Comparison of ENCODE assay signal across 9 cellular contexts in the genomic region with DNA sequence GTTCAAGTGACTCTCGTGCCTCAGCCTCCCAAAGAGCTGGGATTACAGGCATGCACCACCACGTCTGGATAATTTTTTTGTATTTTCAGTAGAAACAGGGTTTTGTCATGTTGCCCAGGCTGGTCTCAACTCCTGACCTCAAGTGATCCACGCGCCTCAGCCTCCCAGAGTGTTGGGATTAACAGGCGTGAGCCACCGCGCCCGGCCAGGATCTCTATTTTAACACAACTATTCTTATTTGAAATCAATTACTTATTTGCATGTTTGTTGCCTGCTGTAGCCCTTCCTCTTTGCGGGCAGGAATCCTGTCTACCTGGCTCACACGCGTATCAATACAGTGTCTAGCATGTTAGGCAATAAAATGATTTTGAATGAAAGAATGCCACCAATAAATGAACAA. TPM values are rescaled to one million over a fixed set of nuclear protein-coding genes. Genes with fewer than 3 reads are reported as not detected.
DNase-seq lines count a peak whose midpoint lies in the region; FAIRE-seq and TF ChIP-seq lines count a peak whose summit lies in the region.
"Had no signal": no experiment of that assay in that cellular context is flagged by ENCODE, and none has a peak within 500 bp of the region (broad histone marks: within the 10 kb centered on the region; RNA-seq: fewer than 3 reads in every experiment).

No MANE protein-coding gene starts in this region.

- no peak for FAIRE-seq in astrocyte (lab: Jason Lieb, UNC)

- no peak for TF ChIP-seq RAD21 in neural cell (conservative IDR thresholded peaks at IDR 0.05)

- intact Hi-C loops in CD4-positive, alpha-beta memory T cell (cut with micrococcal nuclease), result no loop called here
- intact Hi-C loops in sigmoid colon (cut with DNase I), result loop anchor here (2.0 to 10.0 kb wide), 5 partner anchors 129 to 783 kb away; partner anchors contain the start of genes BRD7, NKD1 and TENT4B

- H4K20me1 ChIP-seq in astrocyte (ENCODE audit: insufficient read depth, low read length), result peaks cover 6% of the 10 kb centered on the region
- no peaks in the 10 kb centered on the region for H4K20me1 ChIP-seq in neural cell (ENCODE audit: insufficient read depth)

- no peaks in the 10 kb centered on the region for H3K27me3 ChIP-seq in CD4-positive, alpha-beta memory T cell (ENCODE audit: insufficient read depth, low read length)
- H3K27me3 ChIP-seq in HUES64 (ENCODE audit: insufficient read depth, low read length) (no peaks in the 10 kb centered on the region), astrocyte (ENCODE audit: insufficient read depth, low read length) (peaks cover 5% of the 10 kb centered on the region), neural cell (ENCODE audit: insufficient read depth, low read depth, low read length) (no peaks in the 10 kb centered on the region), sigmoid colon (no peaks in the 10 kb centered on the region), WERI-Rb-1 (ENCODE audit: insufficient read depth, low read depth, severe bottlenecking) (no peaks in the 10 kb centered on the region)
- H3K27me3 ChIP-seq: cardiac muscle cell had no signal

- no peak overlapping the region for H3K9ac ChIP-seq in HUES64 (ENCODE audit: low read depth, low read length)
- peak overlapping the region; percentile 30 for H3K9ac ChIP-seq in astrocyte (ENCODE audit: low read length)
- H3K9ac ChIP-seq in neural cell (ENCODE audit: low read length), result peak overlapping the region; percentile 46

- H3K36me3 Mint-ChIP-seq in CD4-positive, alpha-beta memory T cell, result peaks cover 0 to 15% of the 10 kb centered on the region in 2 donors
- H3K36me3 Mint-ChIP-seq in astrocyte (ENCODE audit: low read depth, unreplicated experiment), result no peaks in the 10 kb centered on the region

- peak overlapping the region; percentile 91 to 99 (median 96) for H3K27ac Mint-ChIP-seq in CD4-positive, alpha-beta memory T cell
- H3K27ac Mint-ChIP-seq in astrocyte (ENCODE audit: unreplicated experiment), result no peak overlapping the region

- H3K9me3 Mint-ChIP-seq in CD4-positive, alpha-beta memory T cell, result no peaks in the 10 kb centered on the region
- H3K9me3 Mint-ChIP-seq in astrocyte (ENCODE audit: unreplicated experiment), result no peaks in the 10 kb centered on the region

- H3K36me3 ChIP-seq in CD4-positive, alpha-beta memory T cell (ENCODE audit: insufficient read depth, low read length), result no peaks in the 10 kb centered on the region
- H3K36me3 ChIP-seq in HUES64 (ENCODE audit: insufficient read depth, low read length) (peaks cover 11% of the 10 kb centered on the region), astrocyte (ENCODE audit: insufficient read depth, low read length) (no peaks in the 10 kb centered on the region), neural cell (ENCODE audit: insufficient read depth, low read length) (no peaks in the 10 kb centered on the region), sigmoid colon (peaks cover 0 to 3% (median 0%) of the 10 kb centered on the region in 4 donors), WERI-Rb-1 (no peaks in the 10 kb centered on the region; the same call in 1 of the 2 replicates)
- H3K36me3 ChIP-seq: cardiac muscle cell had no signal

- H3K4me2 ChIP-seq in astrocyte (ENCODE audit: low read length), result peak overlapping the region; percentile 80
- H3K4me2 ChIP-seq in neural cell (ENCODE audit: low read length), result peak overlapping the region; percentile 74

- peaks cover 18 to 28% (median 22%) of the 10 kb centered on the region in 4 donors for H3K4me1 Mint-ChIP-seq in CD4-positive, alpha-beta memory T cell
- H3K4me1 Mint-ChIP-seq in astrocyte (ENCODE audit: low read depth, unreplicated experiment), result peaks cover 7% of the 10 kb centered on the region

- CTCF ChIA-PET in CD4-positive, alpha-beta memory T cell (lab: Charles Lee; ENCODE audit: partially characterized antibody), result interaction anchor here (0.5 to 5.2 kb wide), 40 partner anchors 9 to 792 kb away, joined by 3 to 121 read pairs (median 6); partner anchors contain the start of genes CYLD, HEATR3 and SNX20

- no peak for TF ChIP-seq CTCF in astrocyte (IDR thresholded peaks at IDR 0.05; ENCODE audit: insufficient read depth, low read depth, low read length)
- no peak for TF ChIP-seq CTCF in neural cell (IDR thresholded peaks at IDR 0.05; ENCODE audit: poor library complexity, severe bottlenecking)
- TF ChIP-seq CTCF in sigmoid colon (IDR thresholded peaks at IDR 0.05), result no peak
- no peak for TF ChIP-seq CTCF in WERI-Rb-1 (IDR thresholded peaks at IDR 0.05; ENCODE audit: low read depth, low read length)

- H3K27me3 Mint-ChIP-seq in CD4-positive, alpha-beta memory T cell, result peaks cover 0 to 6% of the 10 kb centered on the region in 2 donors
- no peaks in the 10 kb centered on the region for H3K27me3 Mint-ChIP-seq in astrocyte (ENCODE audit: low read depth, unreplicated experiment)

- H3K79me2 ChIP-seq in astrocyte (ENCODE audit: insufficient read depth, low read length), result peaks cover 39% of the 10 kb centered on the region
- H3K79me2 ChIP-seq in neural cell (replicated peaks; ENCODE audit: insufficient read depth, low read length), result peaks cover 14% of the 10 kb centered on the region

- TF ChIP-seq EP300 in neural cell (conservative IDR thresholded peaks at IDR 0.05; ENCODE audit: poor library complexity, severe bottlenecking) (no peak), sigmoid colon (IDR thresholded peaks at IDR 0.05) (no peak)

- no peak for TF ChIP-seq POLR2A in sigmoid colon (IDR thresholded peaks at IDR 0.05)

- H2AFZ ChIP-seq in astrocyte (ENCODE audit: low read depth, low read length), result peak overlapping the region; percentile 74
- H2AFZ ChIP-seq in neural cell (ENCODE audit: low read depth, low read length), result peak overlapping the region; percentile 46

- H3F3A ChIP-seq in neural cell (ENCODE audit: insufficient read depth, low read length, poor library complexity, severe bottlenecking), result no peaks in the 10 kb centered on the region

- WGBS in HUES64, result 95% methylated on average over 11 of the region's 11 CpGs
- WGBS in sigmoid colon, 2 donors, result 67 to 85% methylated on average over 11 of the region's 11 CpGs

- peak overlapping the region in 6 of 8 donors; percentile 88 to 99 (median 96) for H3K4me3 Mint-ChIP-seq in CD4-positive, alpha-beta memory T cell
- peak overlapping the region; percentile 96 for H3K4me3 Mint-ChIP-seq in astrocyte (ENCODE audit: unreplicated experiment)

- H3K4me3 ChIP-seq in CD4-positive, alpha-beta memory T cell (ENCODE audit: low read length in 2 of 2), result no peak overlapping the region
- no peak overlapping the region; the same call in 1 of the 2 replicates for H3K4me3 ChIP-seq in HUES64 (ENCODE audit: low read length)
- H3K4me3 ChIP-seq in astrocyte (ENCODE audit: insufficient read depth, low read depth, low read length), result no peak overlapping the region
- peak overlapping the region; percentile 86 for H3K4me3 ChIP-seq in neural cell (ENCODE audit: low read length)
- H3K4me3 ChIP-seq in sigmoid colon, result no peak overlapping the region
- no peak overlapping the region for H3K4me3 ChIP-seq in WERI-Rb-1 (ENCODE audit: low read depth, low read length)
- H3K4me3 ChIP-seq: cardiac muscle cell had no signal

- no peaks in the 10 kb centered on the region for H3K9me3 ChIP-seq in CD4-positive, alpha-beta memory T cell (ENCODE audit: control insufficient read depth in 1 of 2, low read length in 2 of 2)
- H3K9me3 ChIP-seq in HUES64 (ENCODE audit: insufficient read depth, low read depth, low read length) (no peaks in the 10 kb centered on the region), astrocyte (ENCODE audit: insufficient read depth, low read depth, low read length) (no peaks in the 10 kb centered on the region), neural cell (ENCODE audit: low read length) (no peaks in the 10 kb centered on the region), sigmoid colon (no peaks in the 10 kb centered on the region), WERI-Rb-1 (ENCODE audit: severe bottlenecking) (no peaks in the 10 kb centered on the region)

- peaks cover 34% of the 10 kb centered on the region for H3K4me1 ChIP-seq in CD4-positive, alpha-beta memory T cell (ENCODE audit: insufficient read depth, low read length)
- H3K4me1 ChIP-seq in HUES64 (ENCODE audit: insufficient read depth, low read length), result peaks cover 16% of the 10 kb centered on the region
- H3K4me1 ChIP-seq in astrocyte (ENCODE audit: insufficient read depth, low read length), result peaks cover 9% of the 10 kb centered on the region
- H3K4me1 ChIP-seq in sigmoid colon, result peaks cover 0 to 35% (median 21%) of the 10 kb centered on the region in 4 donors

- POLR2A ChIA-PET in CD4-positive, alpha-beta memory T cell (lab: Charles Lee; ENCODE audit: partially characterized antibody), result interaction anchor here (1.4 to 2.4 kb wide), 6 partner anchors 10 to 643 kb away, joined by 3 to 32 read pairs (median 5); partner anchors contain the start of gene HEATR3

- no peaks in the 10 kb centered on the region for H3K9me2 ChIP-seq in neural cell (ENCODE audit: insufficient read depth, low read length)

- DNase-seq in CD4-positive, alpha-beta memory T cell, result peak in 2 of 5 donors; percentile 0 to 2
- DNase-seq in astrocyte (ENCODE audit: low read depth), result no peak
- no peak for DNase-seq in stimulated activated naive CD4-positive, alpha-beta T cell treated with Interleukin-2 at 50 U/mL for 16 hours (lab: John Stamatoyannopoulos, UW)
- no peak for DNase-seq in sigmoid colon
- no peak for DNase-seq in dermis blood vessel endothelial cell
- no peak for DNase-seq in WERI-Rb-1

- peak overlapping the region; percentile 75 for H3K27ac ChIP-seq in CD4-positive, alpha-beta memory T cell (ENCODE audit: low read depth, low read length)
- H3K27ac ChIP-seq in HUES64 (ENCODE audit: low read depth, low read length) (peak overlapping the region; percentile 1; the same call in 1 of the 2 replicates), astrocyte (ENCODE audit: low read depth, low read length) (no peak overlapping the region), neural cell (ENCODE audit: low read length) (peak overlapping the region; percentile 62), sigmoid colon (no peak overlapping the region), WERI-Rb-1 (no peak overlapping the region)
- H3K27ac ChIP-seq: cardiac muscle cell had no signal

RNA-seq across cellular contexts. Expression of gene CNEP1R1, which starts 0.8 kb away (rescaled TPM):
- total RNA-seq in CD4-positive, alpha-beta memory T cell, result 10 to 100 TPM; 34.2 to 40.8 TPM
- 10 to 100 TPM; 19.2 to 21.0 TPM for polyA plus RNA-seq in CD4-positive, alpha-beta memory T cell
- polyA plus RNA-seq in HUES64 (2013, experiment 1 of 2), result 12.7 TPM
- polyA plus RNA-seq in HUES64 (2013, experiment 2 of 2), result 13.1 TPM
- 31.1 and 32.1 TPM in 2 replicates for total RNA-seq in astrocyte
- polyA plus RNA-seq in neural cell, result 40.5 and 44.2 TPM in 2 replicates
- 58.8 and 64.3 TPM in 2 replicates for polyA minus RNA-seq in neural cell
- 10 to 100 TPM; 10.2 to 18.9 (median 14.1) TPM for total RNA-seq in sigmoid colon
- polyA plus RNA-seq in sigmoid colon, result 10 to 100 TPM in 1 of 3 donors, 1 to 10 TPM in 2; 6.5 to 10.9 (median 9.0) TPM
- total RNA-seq in dermis blood vessel endothelial cell, result 21.3 and 30.5 TPM in 2 replicates

RNA-seq across cellular contexts. Expression of gene HEATR3, which starts 41.6 kb away (rescaled TPM):
- total RNA-seq in CD4-positive, alpha-beta memory T cell, result 10 to 100 TPM; 20.5 to 25.6 TPM
- polyA plus RNA-seq in CD4-positive, alpha-beta memory T cell, result 1 to 10 TPM; 3.2 to 5.7 TPM
- 17.3 TPM for polyA plus RNA-seq in HUES64 (2013, experiment 1 of 2)
- polyA plus RNA-seq in HUES64 (2013, experiment 2 of 2), result 15.6 TPM
- total RNA-seq in astrocyte (22.2 and 26.8 TPM in 2 replicates), sigmoid colon (10 to 100 TPM; 14.0 to 20.5 (median 15.1) TPM), dermis blood vessel endothelial cell (30.3 and 30.6 TPM in 2 replicates)
- polyA plus RNA-seq in neural cell (50.0 and 50.5 TPM in 2 replicates), sigmoid colon (10 to 100 TPM in 1 of 3 donors, 1 to 10 TPM in 2; 5.4 to 13.1 (median 7.2) TPM)
- polyA minus RNA-seq in neural cell, result 36.6 and 37.0 TPM in 2 replicates

Comparison
In these comparisons a context has a peak if more than half of its experiments do, and no peak if none do; other contexts are left out.
1. H3K27ac ChIP-seq: peak in CD4-positive, alpha-beta memory T cell (single experiment), HUES64 (single experiment) and neural cell (single experiment); none in astrocyte (single experiment), sigmoid colon (0 of 4) and WERI-Rb-1 (single experiment).